Comparison of ENCODE assay signal across 1 cellular context in the genomic region with DNA sequence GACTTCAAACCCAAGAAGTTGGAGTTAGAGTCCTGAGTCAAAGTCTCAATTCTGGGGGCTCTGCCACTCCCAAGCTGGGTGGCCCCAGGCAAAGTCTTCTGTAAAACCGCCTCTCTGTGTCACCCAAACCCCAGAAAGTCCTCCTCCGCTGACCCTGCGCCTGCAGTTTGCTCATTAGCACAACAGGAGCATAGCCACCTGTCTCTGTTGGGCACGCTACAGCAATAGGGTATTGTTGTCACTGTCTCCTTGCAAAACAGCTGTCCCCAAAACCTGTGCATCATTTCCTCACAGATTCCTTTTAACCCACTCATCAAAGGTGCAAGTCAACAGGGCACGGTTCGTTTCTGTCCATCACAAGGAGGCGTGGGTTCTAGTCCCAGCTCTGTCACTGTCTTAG.
TF ChIP-seq lines count a peak whose summit lies in the region.

No MANE protein-coding gene starts in this region.

TF ChIP-seq in A549, 52 proteins besides CTCF, POLR2A, EP300 and RAD21 (continued from another document):
- TF ChIP-seq, protein P1, sequence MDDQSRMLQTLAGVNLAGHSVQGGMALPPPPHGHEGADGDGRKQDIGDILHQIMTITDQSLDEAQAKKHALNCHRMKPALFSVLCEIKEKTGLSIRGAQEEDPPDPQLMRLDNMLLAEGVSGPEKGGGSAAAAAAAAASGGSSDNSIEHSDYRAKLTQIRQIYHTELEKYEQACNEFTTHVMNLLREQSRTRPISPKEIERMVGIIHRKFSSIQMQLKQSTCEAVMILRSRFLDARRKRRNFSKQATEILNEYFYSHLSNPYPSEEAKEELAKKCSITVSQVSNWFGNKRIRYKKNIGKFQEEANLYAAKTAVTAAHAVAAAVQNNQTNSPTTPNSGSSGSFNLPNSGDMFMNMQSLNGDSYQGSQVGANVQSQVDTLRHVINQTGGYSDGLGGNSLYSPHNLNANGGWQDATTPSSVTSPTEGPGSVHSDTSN (IDR thresholded peaks at IDR 0.05) = no peak
- no peak for TF ChIP-seq EHMT2 (IDR thresholded peaks at IDR 0.05; ENCODE audit: low read depth)
- TF ChIP-seq HOXA7 (CRISPR knock-in tag; IDR thresholded peaks at IDR 0.05) = no peak
- no peak for TF ChIP-seq FOXS1 (CRISPR knock-in tag; IDR thresholded peaks at IDR 0.05)
- no peak for TF ChIP-seq POLR2AphosphoS2 (conservative IDR thresholded peaks at IDR 0.05; ENCODE audit: low read length)
- TF ChIP-seq HDAC2 (IDR thresholded peaks at IDR 0.05) = no peak
- TF ChIP-seq NR3C1 (IDR thresholded peaks at IDR 0.05) = no peak
- TF ChIP-seq ZFP36 (IDR thresholded peaks at IDR 0.05; ENCODE audit: borderline replicate concordance, partially characterized antibody) = no peak
- TF ChIP-seq PHF8 (IDR thresholded peaks at IDR 0.05; ENCODE audit: borderline replicate concordance, low read depth) = no peak
- TF ChIP-seq MAX (IDR thresholded peaks at IDR 0.05) = no peak
TF ChIP-seq in A549: peak in this region for 0.
